In the genomic region with DNA sequence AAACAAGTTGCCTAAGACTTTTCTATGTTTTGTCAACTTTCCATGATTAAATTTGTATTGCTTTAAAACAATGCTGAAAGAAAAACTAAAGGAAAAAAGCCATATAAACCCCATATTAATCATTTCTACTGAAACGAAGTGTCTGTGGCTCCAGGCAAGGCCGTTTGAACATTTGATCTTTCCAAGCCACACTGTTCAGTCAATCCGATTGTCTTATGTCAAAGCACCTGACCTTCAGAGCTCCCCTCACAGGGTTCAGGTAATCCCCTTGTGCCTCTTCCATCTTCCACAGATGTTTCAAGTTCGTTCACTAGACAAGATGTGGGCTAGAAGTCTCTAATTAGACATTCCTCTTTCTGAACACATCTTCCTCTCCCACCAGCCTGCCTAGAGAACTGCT, we compare ENCODE assay signal across 4 cellular contexts.
"Had no signal": no experiment of that assay in that cellular context is flagged by ENCODE, and none has a peak within 500 bp of the region (broad histone marks: within the 10 kb centered on the region; RNA-seq: fewer than 3 reads in every experiment).

No MANE protein-coding gene starts in this region.

- H3K4me1 Mint-ChIP-seq: GM23338, H9 had no signal

- DNase-seq: H9, HCEC 1CT, IMR-90 had no signal

- H3K27ac Mint-ChIP-seq: GM23338, H9 had no signal

- H3K9me3 Mint-ChIP-seq: GM23338 had no signal

- H3K4me3 Mint-ChIP-seq: GM23338, H9 had no signal

- ATAC-seq: GM23338 had no signal
